ENCODE assay signal across 8 cellular contexts in genomic region chr7:22433710-22434460, GRCh38.
A peak's percentile ranks its signal among the peaks of the same experiment; 100 is the strongest.
DNase-seq lines count a peak whose midpoint lies in the region; ATAC-seq and TF ChIP-seq lines count a peak whose summit lies in the region.

No MANE protein-coding gene starts in this region.

- DNase-seq in NCI-H748 (lab: John Stamatoyannopoulos, UW; ENCODE audit: unreplicated experiment) (peak; percentile 46), NCI-H748 treated with DMSO at 0.1 percent for 48 hours (lab: John Stamatoyannopoulos, UW) (no peak), amniotic epithelial cell (ENCODE audit: low read depth) (peak; percentile 29), iPS DF 19.7 (ENCODE audit: low read depth, low spot score) (peak; percentile 80), upper lobe of left lung (peak in 1 of 2 donors; percentile 32), amygdala (lab: John Stamatoyannopoulos, UW) (no peak), coronary artery (ENCODE audit: low spot score) (no peak)
- DNase-seq in activated T-cell treated with anti-CD3 and anti-CD28 coated beads, Interleukin-2, amount 50 U/mL, for 1 hour, result no peak

- WGBS in upper lobe of left lung, 2 donors, result 69 to 78% methylated on average over 8 to 11 of the region's 11 CpGs

- TF ChIP-seq EP300 in upper lobe of left lung (IDR thresholded peaks at IDR 0.05), result peak; percentile 60 to 99 (median 90)

- H3K4me1 ChIP-seq in upper lobe of left lung, result peaks cover 0 to 2% (median 0%) of the 10 kb centered on the region in 4 donors

- H3K27ac ChIP-seq in upper lobe of left lung (peak overlapping the region in 3 of 4 donors; percentile 27 to 54 (median 51)), coronary artery (no peak overlapping the region)

- no peaks in the 10 kb centered on the region for H3K27me3 ChIP-seq in upper lobe of left lung

- TF ChIP-seq POLR2A in upper lobe of left lung (IDR thresholded peaks at IDR 0.05), result no peak

- no peak overlapping the region for H3K4me3 ChIP-seq in upper lobe of left lung
- no peak overlapping the region for H3K4me3 ChIP-seq in coronary artery

- no peaks in the 10 kb centered on the region for H3K9me3 ChIP-seq in upper lobe of left lung

- ATAC-seq in upper lobe of left lung (ENCODE audit: low FRiP score in 2 of 2), result peak in 1 of 2 donors; percentile 80

- H3K36me3 ChIP-seq in upper lobe of left lung, result no peaks in the 10 kb centered on the region

- no peak for TF ChIP-seq CTCF in upper lobe of left lung (IDR thresholded peaks at IDR 0.05)
- no peak for TF ChIP-seq CTCF in coronary artery (IDR thresholded peaks at IDR 0.05)

Comparison
In these comparisons a context has a peak if more than half of its experiments do, and no peak if none do; other contexts are left out.
1. DNase-seq: peak in NCI-H748 (single experiment), amniotic epithelial cell (single experiment) and iPS DF 19.7 (single experiment); none in NCI-H748 treated with DMSO at 0.1 percent for 48 hours (single experiment), amygdala (0 of 56), activated T-cell treated with anti-CD3 and anti-CD28 coated beads, Interleukin-2, amount 50 U/mL, for 1 hour (single experiment) and coronary artery (single experiment).
2. H3K27ac ChIP-seq: peak in upper lobe of left lung (3 of 4); none in coronary artery (0 of 2).